8 cellular contexts compared by ENCODE assay signal in genomic region chr11:31958086-31958735, GRCh38.
DNase-seq lines count a peak whose midpoint lies in the region; ATAC-seq and TF ChIP-seq lines count a peak whose summit lies in the region.

No MANE protein-coding gene starts in this region.

- no peak for TF ChIP-seq EP300 in Ishikawa (IDR thresholded peaks at IDR 0.05; ENCODE audit: borderline replicate concordance)

- H3K27me3 ChIP-seq in left lung (no peaks in the 10 kb centered on the region), uterus (no peaks in the 10 kb centered on the region)

- no peak overlapping the region for H3K27ac ChIP-seq in left lung
- no peak overlapping the region for H3K27ac ChIP-seq in uterus

- intact Hi-C loops in left lung (cut with DNase I) = no loop called here
- intact Hi-C loops in uterus (cut with DNase I; ENCODE audit: low total_unique reads) = no loop called here

- no peak overlapping the region for H3K4me3 ChIP-seq in GM12865 (ENCODE audit: low read depth, low read length)
- H3K4me3 ChIP-seq in choroid plexus epithelial cell (ENCODE audit: low read depth, low read length) = no peak overlapping the region
- no peak overlapping the region for H3K4me3 ChIP-seq in left lung
- no peak overlapping the region for H3K4me3 ChIP-seq in uterus

- TF ChIP-seq CTCF in GM12865 (IDR thresholded peaks at IDR 0.05; ENCODE audit: insufficient read depth, low read depth, low read length, missing control alignments) = peak; percentile 94
- TF ChIP-seq CTCF in choroid plexus epithelial cell (conservative IDR thresholded peaks at IDR 0.05; ENCODE audit: low read depth, low read length) = peak; percentile 95
- TF ChIP-seq CTCF in left lung (IDR thresholded peaks at IDR 0.05) = peak; percentile 55 to 60
- TF ChIP-seq CTCF in uterus (IDR thresholded peaks at IDR 0.05) = peak in 2 of 4 experiments; percentile 6 to 16

- peak; percentile 85 for TF ChIP-seq RAD21 in Ishikawa (IDR thresholded peaks at IDR 0.05; ENCODE audit: low read depth)

- no peaks in the 10 kb centered on the region for H3K36me3 ChIP-seq in left lung
- H3K36me3 ChIP-seq in uterus = no peaks in the 10 kb centered on the region

- H3K4me1 ChIP-seq in left lung = no peaks in the 10 kb centered on the region
- no peaks in the 10 kb centered on the region for H3K4me1 ChIP-seq in uterus

- peak; percentile 79 for DNase-seq in GM12865 (ENCODE audit: low read depth)
- DNase-seq in activated CD4-positive, CD25-positive, alpha-beta regulatory T cell treated with anti-CD3 and anti-CD28 coated beads, Interleukin-2, amount 50 U/mL, for 72 hours = peak; percentile 61
- DNase-seq in choroid plexus epithelial cell (ENCODE audit: low read depth) = peak; percentile 63
- DNase-seq in left lung = peak; percentile 56 to 81
- peak; percentile 11 for DNase-seq in stimulated activated CD8-positive, alpha-beta memory T cell treated with anti-CD3 and anti-CD28 coated beads, Interleukin-15, amount 100 ng/mL, for 1 hour (ENCODE audit: low read depth)
- no peak for DNase-seq in uterus

- ATAC-seq in GM21619 (IDR thresholded peaks at IDR 0.05; ENCODE audit: unreplicated experiment) (peak; percentile 89), left lung (peak; percentile 82)

- no peak for TF ChIP-seq POLR2A in uterus (IDR thresholded peaks at IDR 0.05)

- H3K9me3 ChIP-seq in left lung (no peaks in the 10 kb centered on the region), uterus (no peaks in the 10 kb centered on the region)

TF ChIP-seq in Ishikawa, 13 proteins besides CTCF, POLR2A, EP300 and RAD21:
- TF ChIP-seq FOXM1 (IDR thresholded peaks at IDR 0.05; ENCODE audit: borderline replicate concordance, low read depth) (no peak), REST (IDR thresholded peaks at IDR 0.05; ENCODE audit: low read depth) (no peak), YY1 (IDR thresholded peaks at IDR 0.05; ENCODE audit: low read depth) (no peak), CREB1 (IDR thresholded peaks at IDR 0.05; ENCODE audit: low read depth) (no peak)
- TF ChIP-seq, protein P1, sequence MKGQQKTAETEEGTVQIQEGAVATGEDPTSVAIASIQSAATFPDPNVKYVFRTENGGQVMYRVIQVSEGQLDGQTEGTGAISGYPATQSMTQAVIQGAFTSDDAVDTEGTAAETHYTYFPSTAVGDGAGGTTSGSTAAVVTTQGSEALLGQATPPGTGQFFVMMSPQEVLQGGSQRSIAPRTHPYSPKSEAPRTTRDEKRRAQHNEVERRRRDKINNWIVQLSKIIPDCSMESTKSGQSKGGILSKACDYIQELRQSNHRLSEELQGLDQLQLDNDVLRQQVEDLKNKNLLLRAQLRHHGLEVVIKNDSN (IDR thresholded peaks at IDR 0.05) = no peak
- TF ChIP-seq, protein P2, sequence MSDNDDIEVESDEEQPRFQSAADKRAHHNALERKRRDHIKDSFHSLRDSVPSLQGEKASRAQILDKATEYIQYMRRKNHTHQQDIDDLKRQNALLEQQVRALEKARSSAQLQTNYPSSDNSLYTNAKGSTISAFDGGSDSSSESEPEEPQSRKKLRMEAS (IDR thresholded peaks at IDR 0.05) = no peak

Comparison
In these comparisons a context has a peak if more than half of its experiments do, and no peak if none do; other contexts are left out.
1. DNase-seq: peak in GM12865 (single experiment), activated CD4-positive, CD25-positive, alpha-beta regulatory T cell treated with anti-CD3 and anti-CD28 coated beads, Interleukin-2, amount 50 U/mL, for 72 hours (single experiment), choroid plexus epithelial cell (single experiment), left lung (2 of 2) and stimulated activated CD8-positive, alpha-beta memory T cell treated with anti-CD3 and anti-CD28 coated beads, Interleukin-15, amount 100 ng/mL, for 1 hour (single experiment); none in uterus (0 of 2).